In genomic region chr5:70415117-70415516, GRCh38 we compare ENCODE assay signal across 7 cellular contexts.
DNase-seq lines count a peak whose midpoint lies in the region; ATAC-seq, FAIRE-seq and TF ChIP-seq lines count a peak whose summit lies in the region.
"Not testable (repeated sequence)": the region's sequence is repeated elsewhere in the genome, so short reads cannot be mapped to it uniquely, and the experiment has no call there.

GTF2H2C_2 (plus strand) TSS chr5:70415368.

- not testable (repeated sequence) for H3K36me3 ChIP-seq in GM12878 (ENCODE audit: control insufficient read depth in 2 of 2, insufficient read depth in 2 of 2, low read length in 1 of 2); lung (ENCODE audit: control insufficient read depth in 2 of 2, insufficient read depth in 2 of 2, low read length in 2 of 2)

- not testable (repeated sequence) for BruUV-seq in GM12878 (replicated peaks; lab: Mats Ljungman, UMichigan)

- H2AFZ ChIP-seq in GM12878 (ENCODE audit: control insufficient read depth, low read depth, low read length), result not testable (repeated sequence)

- H3K4me3 ChIP-seq in GM12878, lung: not testable (repeated sequence)

- TF ChIP-seq CTCF in GM12878 (IDR thresholded peaks at IDR 0.05 in 2 of 3, conservative IDR thresholded peaks at IDR 0.05 in 1 of 3; ENCODE audit: control insufficient read depth in 2 of 3, extremely low read depth in 1 of 3, insufficient read depth in 1 of 3, low read depth in 3 of 3, low read length in 3 of 3); lung (IDR thresholded peaks at IDR 0.05; ENCODE audit: control extremely low read depth, extremely low read depth): not testable (repeated sequence)

- ATAC-seq in GM18868 (IDR thresholded peaks at IDR 0.05; ENCODE audit: unreplicated experiment), result peak; percentile 99
- ATAC-seq in GM21367 (IDR thresholded peaks at IDR 0.05; ENCODE audit: unreplicated experiment), result peak; percentile 94
- peak; percentile 99 for ATAC-seq in HG02642 (IDR thresholded peaks at IDR 0.05; ENCODE audit: poor library complexity, unreplicated experiment)
- peak; percentile 93 for ATAC-seq in HG03097 (IDR thresholded peaks at IDR 0.05; ENCODE audit: low FRiP score, unreplicated experiment)
- peak; percentile 98 for ATAC-seq in HG03571 (IDR thresholded peaks at IDR 0.05; ENCODE audit: unreplicated experiment)
- ATAC-seq in GM12878, result peak; percentile 99
- ATAC-seq in lung (ENCODE audit: insufficient read depth, low FRiP score), result peak; percentile 95

- WGBS in GM12878 (ENCODE audit: insufficient coverage, insufficient replicate concordance, low lambda C conversion rate, missing lambda C conversion rate), result no CpG with 5 or more reads among the region's 39 CpGs
- no CpG with 5 or more reads among the region's 39 CpGs for WGBS in lung, 2 donors

- TF ChIP-seq RAD21 in GM12878 (IDR thresholded peaks at IDR 0.05; ENCODE audit: insufficient read depth, low read depth, low read length), result not testable (repeated sequence)

- H3K9me3 ChIP-seq in GM12878 (replicated peaks; ENCODE audit: control insufficient read depth, insufficient read depth, low read length); lung (ENCODE audit: control insufficient read depth in 2 of 2, insufficient read depth in 1 of 2, low read length in 1 of 2): not testable (repeated sequence)

- CTCF ChIA-PET in GM12878 (lab: Yijun Ruan, JAX), result not testable (repeated sequence)

- not testable (repeated sequence) for TF ChIP-seq POLR2A in GM12878 (IDR thresholded peaks at IDR 0.05; ENCODE audit: low read depth, low read length)

- H3K79me2 ChIP-seq in GM12878 (ENCODE audit: control insufficient read depth, insufficient read depth, low read length), result not testable (repeated sequence)

- RAD21 ChIA-PET in GM12878 (lab: Charles Lee; ENCODE audit: unreplicated experiment), result not testable (repeated sequence)

- H3K4me1 ChIP-seq in GM12878 (ENCODE audit: control insufficient read depth, insufficient read depth, low read length); lung (ENCODE audit: control insufficient read depth in 2 of 2, insufficient read depth in 2 of 2, low read length in 2 of 2): not testable (repeated sequence)

- TF ChIP-seq EP300 in GM12878 (IDR thresholded peaks at IDR 0.05; ENCODE audit: borderline replicate concordance in 1 of 2, control insufficient read depth in 1 of 2, low read depth in 2 of 2, low read length in 2 of 2), result not testable (repeated sequence)

- not testable (repeated sequence) for H3K27me3 ChIP-seq in GM12878 (replicated peaks in 1 of 2; ENCODE audit: control insufficient read depth in 2 of 2, insufficient read depth in 2 of 2, low read length in 1 of 2); lung (ENCODE audit: control insufficient read depth, insufficient read depth)

- intact Hi-C loops in GM12878 (cut with micrococcal nuclease; ENCODE audit: unreplicated experiment), result not testable (repeated sequence)

- not testable (repeated sequence) for H3K9ac ChIP-seq in GM12878 (ENCODE audit: control insufficient read depth, insufficient read depth, low read length)

- POLR2A ChIA-PET in GM12878 (lab: Charles Lee), result not testable (repeated sequence)

- DNase-seq in GM12878 (ENCODE audit: low read depth, low spot score); lung (ENCODE audit: low spot score): not testable (repeated sequence)

- in situ Hi-C loops in GM12878 (cut with MboI), result not testable (repeated sequence)

- not testable (repeated sequence) for H3K4me2 ChIP-seq in GM12878 (ENCODE audit: control insufficient read depth, insufficient read depth)

- not testable (repeated sequence) for H4K20me1 ChIP-seq in GM12878 (ENCODE audit: control insufficient read depth, insufficient read depth)

- not testable (repeated sequence) for FAIRE-seq in GM12878 (lab: Jason Lieb, UNC)

- H3K27ac ChIP-seq in GM12878 (ENCODE audit: control insufficient read depth, insufficient read depth); lung (ENCODE audit: low read depth in 1 of 2, low read length in 1 of 2): not testable (repeated sequence)

- SMC1A ChIA-PET in GM12878 (lab: Charles Lee; ENCODE audit: uncharacterized antibody, unreplicated experiment), result not testable (repeated sequence)
